Comparison of ENCODE assay signal across 20 cellular contexts in genomic region chr11:116543099-116543498, GRCh38.
DNase-seq lines count a peak whose midpoint lies in the region; ATAC-seq and TF ChIP-seq lines count a peak whose summit lies in the region.
"Had no signal": no experiment of that assay in that cellular context is flagged by ENCODE, and none has a peak within 500 bp of the region (broad histone marks: within the 10 kb centered on the region; RNA-seq: fewer than 3 reads in every experiment).

No MANE protein-coding gene starts in this region.

- H3K9ac ChIP-seq in endodermal cell (ENCODE audit: extremely low read depth, low read length, poor library complexity, severe bottlenecking), result no peak overlapping the region
- H3K9ac ChIP-seq: BLaER1 treated with 17β-estradiol and CSF1 and Interleukin-3, amounts not matched to agents 10 nM and 100 nM had no signal

- no peak for TF ChIP-seq POLR2A in right lobe of liver (IDR thresholded peaks at IDR 0.05)
- TF ChIP-seq POLR2A in sigmoid colon (IDR thresholded peaks at IDR 0.05), result no peak

- no peak overlapping the region for H3K27ac Mint-ChIP-seq in endodermal cell
- H3K27ac Mint-ChIP-seq: B cell; CD4-positive, alpha-beta T cell; CD8-positive, alpha-beta T cell had no signal

- ATAC-seq in left lobe of liver (peak; percentile 73), right lobe of liver (peak in 3 of 4 donors; percentile 50 to 84 (median 58)), upper lobe of right lung (no peak), HG02981 (IDR thresholded peaks at IDR 0.05; ENCODE audit: unreplicated experiment) (no peak)
- ATAC-seq in activated CD4-positive, CD25-positive, alpha-beta regulatory T cell treated with anti-CD3 and anti-CD28 coated beads, Interleukin-2, amount 50 U/mL, for 24 hours, result no peak
- ATAC-seq: CD8-positive, alpha-beta T cell had no signal

- peak; percentile 13 for DNase-seq in endodermal cell
- no peak for DNase-seq in left lobe of liver (ENCODE audit: low spot score)
- DNase-seq in right lobe of liver, result peak in 1 of 3 donors; percentile 45
- peak; percentile 2 for DNase-seq in sigmoid colon
- no peak for DNase-seq in upper lobe of right lung
- DNase-seq in stimulated activated CD4-positive, alpha-beta T cell treated with anti-CD3 and anti-CD28 coated beads, Interleukin-4, amount 100 ng/mL, for 1 hour, result no peak
- DNase-seq: 8988T; ACHN; AML-193; Calu3; CD4-positive, alpha-beta T cell; CD8-positive, alpha-beta T cell; DMS79 treated with DMSO at 0.1 percent for 48 hours; GF-D8 had no signal

- H3K9me3 ChIP-seq in endodermal cell (ENCODE audit: control insufficient read depth, low read length) (no peaks in the 10 kb centered on the region), right lobe of liver (no peaks in the 10 kb centered on the region), sigmoid colon (peaks cover 0 to 2% (median 0%) of the 10 kb centered on the region in 4 donors), upper lobe of right lung (no peaks in the 10 kb centered on the region)
- H3K9me3 ChIP-seq: Caco-2 had no signal

- no peaks in the 10 kb centered on the region for H3K4me1 Mint-ChIP-seq in endodermal cell
- H3K4me1 Mint-ChIP-seq: B cell had no signal

- H3K4me3 ChIP-seq in endodermal cell (ENCODE audit: low read length), result no peak overlapping the region
- no peak overlapping the region for H3K4me3 ChIP-seq in right lobe of liver
- H3K4me3 ChIP-seq in sigmoid colon, result no peak overlapping the region
- no peak overlapping the region for H3K4me3 ChIP-seq in upper lobe of right lung
- H3K4me3 ChIP-seq: BLaER1 treated with 17β-estradiol and CSF1 and Interleukin-3, amounts not matched to agents 10 nM and 100 nM had no signal

- H3K9me3 Mint-ChIP-seq in endodermal cell, result no peaks in the 10 kb centered on the region
- H3K9me3 Mint-ChIP-seq: CD4-positive, alpha-beta T cell; CD8-positive, alpha-beta T cell had no signal

- H3K36me3 ChIP-seq in endodermal cell (ENCODE audit: control insufficient read depth, insufficient read depth, low read length), result no peaks in the 10 kb centered on the region
- no peaks in the 10 kb centered on the region for H3K36me3 ChIP-seq in right lobe of liver
- H3K36me3 ChIP-seq in sigmoid colon, result no peaks in the 10 kb centered on the region
- no peaks in the 10 kb centered on the region for H3K36me3 ChIP-seq in upper lobe of right lung
- H3K36me3 ChIP-seq: BLaER1 treated with 17β-estradiol and CSF1 and Interleukin-3, amounts not matched to agents 10 nM and 100 nM had no signal

- no peaks in the 10 kb centered on the region for H3K36me3 Mint-ChIP-seq in endodermal cell (ENCODE audit: low read depth)
- H3K36me3 Mint-ChIP-seq: CD8-positive, alpha-beta T cell had no signal

- H3K4me1 ChIP-seq in endodermal cell (ENCODE audit: control insufficient read depth, insufficient read depth, low read length) (no peaks in the 10 kb centered on the region), right lobe of liver (no peaks in the 10 kb centered on the region), sigmoid colon (no peaks in the 10 kb centered on the region), upper lobe of right lung (no peaks in the 10 kb centered on the region)
- H3K4me1 ChIP-seq: BLaER1 treated with 17β-estradiol and CSF1 and Interleukin-3, amounts not matched to agents 10 nM and 100 nM; Caco-2 had no signal

- H3K27me3 ChIP-seq in endodermal cell (ENCODE audit: control insufficient read depth, insufficient read depth, low read length, poor library complexity, severe bottlenecking), result peaks cover 14% of the 10 kb centered on the region
- no peaks in the 10 kb centered on the region for H3K27me3 ChIP-seq in right lobe of liver
- no peaks in the 10 kb centered on the region for H3K27me3 ChIP-seq in sigmoid colon
- peaks cover 5% of the 10 kb centered on the region for H3K27me3 ChIP-seq in upper lobe of right lung
- H3K27me3 ChIP-seq: BLaER1 treated with 17β-estradiol and CSF1 and Interleukin-3, amounts not matched to agents 10 nM and 100 nM had no signal

- H3K27ac ChIP-seq in endodermal cell (ENCODE audit: low read depth, low read length) (no peak overlapping the region), right lobe of liver (no peak overlapping the region), sigmoid colon (no peak overlapping the region), upper lobe of right lung (no peak overlapping the region)
- H3K27ac ChIP-seq: BLaER1 treated with 17β-estradiol and CSF1 and Interleukin-3, amounts not matched to agents 10 nM and 100 nM; C4-2B had no signal

- WGBS in endodermal cell (ENCODE audit: insufficient coverage in 1 of 2, insufficient read length in 1 of 2), 2 experiments, result 83 to 84% methylated on average over 4 of the region's 4 CpGs
- WGBS in right lobe of liver (ENCODE audit: insufficient coverage, low coverage, low lambda C conversion rate, missing lambda C conversion rate), result 25% methylated on average over 4 of the region's 4 CpGs
- 29 to 57% methylated on average over 4 of the region's 4 CpGs for WGBS in sigmoid colon, 2 donors

- TF ChIP-seq CTCF in endodermal cell (conservative IDR thresholded peaks at IDR 0.05) (no peak), right lobe of liver (IDR thresholded peaks at IDR 0.05) (no peak), sigmoid colon (IDR thresholded peaks at IDR 0.05) (no peak), upper lobe of right lung (IDR thresholded peaks at IDR 0.05) (no peak)

- intact Hi-C loops in right lobe of liver (cut with DNase I), result no loop called here
- intact Hi-C loops in sigmoid colon (cut with DNase I), result no loop called here
- intact Hi-C loops in upper lobe of right lung (cut with DNase I), result no loop called here

- H3K4me3 Mint-ChIP-seq in endodermal cell, result no peak overlapping the region
- H3K4me3 Mint-ChIP-seq: B cell; CD4-positive, alpha-beta T cell; CD8-positive, alpha-beta T cell had no signal

- TF ChIP-seq EP300 in sigmoid colon (IDR thresholded peaks at IDR 0.05), result no peak

- peaks cover 16% of the 10 kb centered on the region for H3K27me3 Mint-ChIP-seq in endodermal cell (ENCODE audit: insufficient read depth)

Comparison
In these comparisons a context has a peak if more than half of its experiments do, and no peak if none do; other contexts are left out.
1. DNase-seq: peak in endodermal cell (single experiment) and sigmoid colon (single experiment); none in left lobe of liver (single experiment), upper lobe of right lung (single experiment) and stimulated activated CD4-positive, alpha-beta T cell treated with anti-CD3 and anti-CD28 coated beads, Interleukin-4, amount 100 ng/mL, for 1 hour (single experiment).
2. ATAC-seq: peak in left lobe of liver (single experiment) and right lobe of liver (3 of 4); none in upper lobe of right lung (single experiment), activated CD4-positive, CD25-positive, alpha-beta regulatory T cell treated with anti-CD3 and anti-CD28 coated beads, Interleukin-2, amount 50 U/mL, for 24 hours (0 of 2) and HG02981 (single experiment).